Comparison of ENCODE assay signal across 10 cellular contexts in genomic region chr1:8603220-8603616, GRCh38.
DNase-seq lines count a peak whose midpoint lies in the region; ATAC-seq and TF ChIP-seq lines count a peak whose summit lies in the region.
"Had no signal": no experiment of that assay in that cellular context is flagged by ENCODE, and none has a peak within 500 bp of the region (broad histone marks: within the 10 kb centered on the region; RNA-seq: fewer than 3 reads in every experiment).

No MANE protein-coding gene starts in this region.

- H3K9me3 Mint-ChIP-seq in activated naive CD4-positive, alpha-beta T cell treated with anti-CD3 and anti-CD28 coated beads, Interleukin-2, amount 10 ng/mL, durations not matched to agents 7 days and 5 days: no peaks in the 10 kb centered on the region
- no peaks in the 10 kb centered on the region for H3K9me3 Mint-ChIP-seq in brain
- H3K9me3 Mint-ChIP-seq in stimulated activated effector memory CD8-positive, alpha-beta T cell treated with anti-CD3 and anti-CD28 coated beads, Interleukin-12 subunit alpha, Interleukin-12 subunit beta, amount 100 ng/mL, for 72 hours: no peaks in the 10 kb centered on the region

- CTCF ChIA-PET in activated naive CD4-positive, alpha-beta T cell treated with anti-CD3 and anti-CD28 coated beads, Interleukin-2, amount 10 ng/mL, durations not matched to agents 7 days and 5 days (lab: Charles Lee): interaction anchor here (1.3 to 3.0 kb wide), 6 partner anchors 15 to 246 kb away, joined by 4 to 13 read pairs (median 6); no protein-coding TSS in a partner anchor

- peak overlapping the region; percentile 7 for H3K4me3 Mint-ChIP-seq in activated naive CD4-positive, alpha-beta T cell treated with anti-CD3 and anti-CD28 coated beads, Interleukin-2, amount 10 ng/mL, durations not matched to agents 7 days and 5 days
- no peak overlapping the region for H3K4me3 Mint-ChIP-seq in brain
- H3K4me3 Mint-ChIP-seq in stimulated activated effector memory CD8-positive, alpha-beta T cell treated with anti-CD3 and anti-CD28 coated beads, Interleukin-12 subunit alpha, Interleukin-12 subunit beta, amount 100 ng/mL, for 72 hours: peak overlapping the region; percentile 66

- no peak for ATAC-seq in stimulated activated effector memory CD8-positive, alpha-beta T cell treated with anti-CD3 and anti-CD28 coated beads, Interleukin-12 subunit alpha, Interleukin-12 subunit beta, amount 100 ng/mL, for 72 hours
- ATAC-seq in GM21360 (IDR thresholded peaks at IDR 0.05; ENCODE audit: unreplicated experiment): no peak
- ATAC-seq: body of pancreas, left lung had no signal

- peak overlapping the region; percentile 97 for H3K27ac Mint-ChIP-seq in activated naive CD4-positive, alpha-beta T cell treated with anti-CD3 and anti-CD28 coated beads, Interleukin-2, amount 10 ng/mL, durations not matched to agents 7 days and 5 days
- H3K27ac Mint-ChIP-seq in brain: peak overlapping the region in 4 of 5 experiments; percentile 13 to 89 (median 52)
- peak overlapping the region; percentile 87 for H3K27ac Mint-ChIP-seq in stimulated activated effector memory CD8-positive, alpha-beta T cell treated with anti-CD3 and anti-CD28 coated beads, Interleukin-12 subunit alpha, Interleukin-12 subunit beta, amount 100 ng/mL, for 72 hours

- no peak for DNase-seq in activated naive CD4-positive, alpha-beta T cell treated with anti-CD3 and anti-CD28 coated beads, Interleukin-2, amount 10 ng/mL, durations not matched to agents 7 days and 5 days
- no peak for DNase-seq in activated naive CD4-positive, alpha-beta T cell treated with Interleukin-2 at 50 U/mL for 16 hours
- DNase-seq in NCI-H345 treated with DMSO at 0.1 percent for 48 hours (lab: John Stamatoyannopoulos, UW; ENCODE audit: unreplicated experiment) (peak; percentile 75), HT-29 (ENCODE audit: low spot score) (no peak)
- no peak for DNase-seq in stimulated activated effector memory CD8-positive, alpha-beta T cell treated with anti-CD3 and anti-CD28 coated beads, Interleukin-12 subunit alpha, Interleukin-12 subunit beta, amount 100 ng/mL, for 72 hours (ENCODE audit: low spot score in 2 of 2)
- DNase-seq in NK-92 treated with Interleukin-12 subunit alpha and Interleukin-12 subunit beta, amount 100 ng/mL, for 24 hours (lab: John Stamatoyannopoulos, UW): no peak
- DNase-seq: body of pancreas, left lung had no signal

- H3K27me3 Mint-ChIP-seq in activated naive CD4-positive, alpha-beta T cell treated with anti-CD3 and anti-CD28 coated beads, Interleukin-2, amount 10 ng/mL, durations not matched to agents 7 days and 5 days: no peaks in the 10 kb centered on the region
- no peaks in the 10 kb centered on the region for H3K27me3 Mint-ChIP-seq in brain

- peaks cover 32% of the 10 kb centered on the region for H3K36me3 Mint-ChIP-seq in activated naive CD4-positive, alpha-beta T cell treated with anti-CD3 and anti-CD28 coated beads, Interleukin-2, amount 10 ng/mL, durations not matched to agents 7 days and 5 days
- peaks cover 23% of the 10 kb centered on the region for H3K36me3 Mint-ChIP-seq in brain
- peaks cover 10% of the 10 kb centered on the region for H3K36me3 Mint-ChIP-seq in stimulated activated effector memory CD8-positive, alpha-beta T cell treated with anti-CD3 and anti-CD28 coated beads, Interleukin-12 subunit alpha, Interleukin-12 subunit beta, amount 100 ng/mL, for 72 hours

- H3K4me1 Mint-ChIP-seq in activated naive CD4-positive, alpha-beta T cell treated with anti-CD3 and anti-CD28 coated beads, Interleukin-2, amount 10 ng/mL, durations not matched to agents 7 days and 5 days: peaks cover 48% of the 10 kb centered on the region
- H3K4me1 Mint-ChIP-seq in brain: peaks cover 77% of the 10 kb centered on the region
- H3K4me1 Mint-ChIP-seq in stimulated activated effector memory CD8-positive, alpha-beta T cell treated with anti-CD3 and anti-CD28 coated beads, Interleukin-12 subunit alpha, Interleukin-12 subunit beta, amount 100 ng/mL, for 72 hours: peaks cover 33% of the 10 kb centered on the region

- TF ChIP-seq CTCF in brain (conservative IDR thresholded peaks at IDR 0.05): no peak

Comparison
In these comparisons a context has a peak if more than half of its experiments do, and no peak if none do; other contexts are left out.
1. H3K4me3 Mint-ChIP-seq: peak in activated naive CD4-positive, alpha-beta T cell treated with anti-CD3 and anti-CD28 coated beads, Interleukin-2, amount 10 ng/mL, durations not matched to agents 7 days and 5 days (single experiment) and stimulated activated effector memory CD8-positive, alpha-beta T cell treated with anti-CD3 and anti-CD28 coated beads, Interleukin-12 subunit alpha, Interleukin-12 subunit beta, amount 100 ng/mL, for 72 hours (single experiment); none in brain (0 of 5).
2. Peak in every context shown above with its lines, with median percentiles within 50 percentile points of each other: H3K27ac Mint-ChIP-seq.